In genomic region chr16:68403704-68404103, GRCh38 we compare ENCODE assay signal across 23 cellular contexts. TPM values are rescaled to one million over a fixed set of nuclear protein-coding genes. Genes with fewer than 3 reads are reported as not detected.
DNase-seq lines count a peak whose midpoint lies in the region; ATAC-seq and TF ChIP-seq lines count a peak whose summit lies in the region.
"Had no signal": no experiment of that assay in that cellular context is flagged by ENCODE, and none has a peak within 500 bp of the region (broad histone marks: within the 10 kb centered on the region; RNA-seq: fewer than 3 reads in every experiment).

No MANE protein-coding gene starts in this region.

- no peak for TF ChIP-seq POLR2A in erythroblast (IDR thresholded peaks at IDR 0.05; ENCODE audit: low read length)

- 89% methylated on average over 3 of the region's 3 CpGs for WGBS in smooth muscle cell (ENCODE audit: low lambda C conversion rate)

- H3K79me2 ChIP-seq in smooth muscle cell (ENCODE audit: low read depth): no peaks in the 10 kb centered on the region

- peaks cover 8% of the 10 kb centered on the region for H3F3A ChIP-seq in smooth muscle cell (ENCODE audit: low read depth)

- TF ChIP-seq CTCF in lower lobe of right lung (IDR thresholded peaks at IDR 0.05): no peak
- no peak for TF ChIP-seq CTCF in smooth muscle cell (IDR thresholded peaks at IDR 0.05; ENCODE audit: borderline replicate concordance, insufficient read depth, poor library complexity, severe bottlenecking)

- no peak overlapping the region for H3K4me3 ChIP-seq in SJSA1
- H3K4me3 ChIP-seq in lower lobe of right lung: no peak overlapping the region
- H3K4me3 ChIP-seq in smooth muscle cell: no peak overlapping the region
- H3K4me3 ChIP-seq: A549; BLaER1 treated with 17β-estradiol and CSF1 and Interleukin-3, amounts not matched to agents 10 nM and 100 nM; GM23338 had no signal

- H3K36me3 ChIP-seq in SJSA1 (no peaks in the 10 kb centered on the region), lower lobe of right lung (no peaks in the 10 kb centered on the region), smooth muscle cell (ENCODE audit: low read depth) (no peaks in the 10 kb centered on the region)
- H3K36me3 ChIP-seq: BE2C; BLaER1 treated with 17β-estradiol and CSF1 and Interleukin-3, amounts not matched to agents 10 nM and 100 nM had no signal

- no peak overlapping the region for H3K9ac ChIP-seq in smooth muscle cell (ENCODE audit: low read depth)
- H3K9ac ChIP-seq: BLaER1 treated with 17β-estradiol and CSF1 and Interleukin-3, amounts not matched to agents 10 nM and 100 nM had no signal

- intact Hi-C loops in lower lobe of right lung (cut with DNase I): no loop called here

- no peak overlapping the region for H3K4me2 ChIP-seq in smooth muscle cell
- H3K4me2 ChIP-seq: A549; BLaER1 treated with 17β-estradiol and CSF1 and Interleukin-3, amounts not matched to agents 10 nM and 100 nM; GM23338 had no signal

- H3K9me3 ChIP-seq in SJSA1 (replicated peaks): no peaks in the 10 kb centered on the region
- H3K9me3 ChIP-seq in lower lobe of right lung: no peaks in the 10 kb centered on the region
- no peaks in the 10 kb centered on the region for H3K9me3 ChIP-seq in smooth muscle cell (replicated peaks; ENCODE audit: low read depth)
- H3K9me3 ChIP-seq: A549; BE2C; BLaER1 treated with 17β-estradiol and CSF1 and Interleukin-3, amounts not matched to agents 10 nM and 100 nM had no signal

- no peaks in the 10 kb centered on the region for H4K20me1 ChIP-seq in smooth muscle cell (ENCODE audit: low read depth)
- H4K20me1 ChIP-seq: BLaER1 treated with 17β-estradiol and CSF1 and Interleukin-3, amounts not matched to agents 10 nM and 100 nM had no signal

- H3K27me3 ChIP-seq in SJSA1 (replicated peaks) (0 out of 2 replicates have a peak, but pooled peaks cover 2% of the 10 kb centered on the region), lower lobe of right lung (ENCODE audit: low read depth) (no peaks in the 10 kb centered on the region), smooth muscle cell (ENCODE audit: low read depth) (no peaks in the 10 kb centered on the region)
- H3K27me3 ChIP-seq: BE2C; BLaER1 treated with 17β-estradiol and CSF1 and Interleukin-3, amounts not matched to agents 10 nM and 100 nM had no signal

- peak; percentile 10 for DNase-seq in MV-4-11 (lab: John Stamatoyannopoulos, UW)
- DNase-seq in SJSA1 (ENCODE audit: low read depth in 1 of 2, low spot score in 2 of 2): peak; percentile 29 to 65
- peak; percentile 24 for DNase-seq in lower lobe of right lung
- DNase-seq in smooth muscle cell (lab: John Stamatoyannopoulos, UW; ENCODE audit: unreplicated experiment): no peak
- no peak for DNase-seq in iPS-NIHi11 (ENCODE audit: low spot score)
- no peak for DNase-seq in erythroblast (lab: John Stamatoyannopoulos, UW)
- DNase-seq: 8988T; ACHN; AML-193; BE2C; CD4-positive, alpha-beta T cell; CD8-positive, alpha-beta memory T cell; DMS 273 treated with DMSO at 0.1 percent for 48 hours; DMS53; DMS79 treated with DMSO at 0.1 percent for 48 hours; GF-D8; H9 had no signal

- H3K4me1 ChIP-seq in SJSA1 (replicated peaks): peaks cover 68% of the 10 kb centered on the region
- no peaks in the 10 kb centered on the region for H3K4me1 ChIP-seq in lower lobe of right lung
- H3K4me1 ChIP-seq in smooth muscle cell (ENCODE audit: low read depth): peaks cover 20% of the 10 kb centered on the region

- H3K27ac ChIP-seq in SJSA1: peak overlapping the region; percentile 43
- H3K27ac ChIP-seq in lower lobe of right lung: no peak overlapping the region
- H3K27ac ChIP-seq in smooth muscle cell (ENCODE audit: low read depth): peak overlapping the region; percentile 84
- H3K27ac ChIP-seq: A549; BLaER1 treated with 17β-estradiol and CSF1 and Interleukin-3, amounts not matched to agents 10 nM and 100 nM had no signal

- no peak for ATAC-seq in lower lobe of right lung
- ATAC-seq in HG03571 (IDR thresholded peaks at IDR 0.05; ENCODE audit: unreplicated experiment): no peak
- ATAC-seq: A549, GM23338, HCT116 had no signal

- no peak overlapping the region for H2AFZ ChIP-seq in smooth muscle cell (ENCODE audit: low read depth)
- H2AFZ ChIP-seq: GM23338 had no signal

RNA-seq across cellular contexts. Expression of gene SMPD3, which starts 44.6 kb away (rescaled TPM):
- total RNA-seq in SJSA1 (2014; rRNA removed; shearing (Covaris generic)): 1.3 TPM in 1 of 2 replicates, not detected in the other
- total RNA-seq in lower lobe of right lung: 3.6 TPM
- total RNA-seq in smooth muscle cell: 0.13 and 0.63 TPM in 2 replicates
- polyA plus RNA-seq in smooth muscle cell: 0.73 and 3.1 TPM in 2 replicates
- total RNA-seq: H4 had no signal

Comparison
In these comparisons a context has a peak if more than half of its experiments do, and no peak if none do; other contexts are left out.
1. DNase-seq: peak in MV-4-11 (single experiment), SJSA1 (2 of 2) and lower lobe of right lung (single experiment); none in smooth muscle cell (single experiment), iPS-NIHi11 (single experiment) and erythroblast (0 of 2).